19 cellular contexts compared by ENCODE assay signal in the genomic region with DNA sequence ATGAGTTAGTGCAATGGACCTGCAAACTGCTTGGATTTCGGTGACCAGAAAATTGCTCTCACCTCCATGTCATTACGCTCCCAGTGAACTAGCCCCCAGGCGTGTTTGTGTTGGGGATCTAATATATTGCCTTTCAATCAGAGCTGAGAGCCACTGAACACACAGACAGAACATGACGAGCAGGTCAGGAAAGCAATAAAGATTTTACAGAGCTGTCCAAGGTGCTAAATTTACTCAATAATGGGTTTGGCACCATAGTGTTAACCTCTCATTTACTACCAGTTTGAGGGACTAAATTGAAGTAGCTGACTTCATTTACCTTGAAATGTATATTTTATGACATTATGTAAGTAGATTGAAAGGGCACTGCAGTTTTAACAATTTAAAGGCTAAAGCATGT.
DNase-seq lines count a peak whose midpoint lies in the region; ATAC-seq and TF ChIP-seq lines count a peak whose summit lies in the region.
"Had no signal": no experiment of that assay in that cellular context is flagged by ENCODE, and none has a peak within 500 bp of the region (broad histone marks: within the 10 kb centered on the region; RNA-seq: fewer than 3 reads in every experiment).

No MANE protein-coding gene starts in this region.

- no peak overlapping the region for H3K9ac ChIP-seq in adipocyte (ENCODE audit: low read length)

- H3K9me3 ChIP-seq in adipocyte (ENCODE audit: control insufficient read depth, low read length) = no peaks in the 10 kb centered on the region
- no peaks in the 10 kb centered on the region for H3K9me3 ChIP-seq in esophagus squamous epithelium
- H3K9me3 ChIP-seq: tibial nerve had no signal

- no peak overlapping the region for H3K27ac ChIP-seq in esophagus squamous epithelium
- H3K27ac ChIP-seq: tibial nerve had no signal

- TF ChIP-seq POLR2A in esophagus squamous epithelium (IDR thresholded peaks at IDR 0.05) = no peak

- no peak overlapping the region for H3K4me3 ChIP-seq in adipocyte (ENCODE audit: low read length)
- no peak overlapping the region for H3K4me3 ChIP-seq in esophagus squamous epithelium
- H3K4me3 ChIP-seq: tibial nerve had no signal

- H3K36me3 ChIP-seq in adipocyte (ENCODE audit: control insufficient read depth, insufficient read depth, low read length, severe bottlenecking) = peaks cover 54% of the 10 kb centered on the region
- H3K36me3 ChIP-seq in esophagus squamous epithelium = peaks cover 0 to 10% (median 0%) of the 10 kb centered on the region in 3 donors

- intact Hi-C loops in esophagus squamous epithelium (cut with DNase I) = no loop called here

- H3K4me1 ChIP-seq in adipocyte (ENCODE audit: control insufficient read depth, insufficient read depth, low read length) (peaks cover 38% of the 10 kb centered on the region), esophagus squamous epithelium (no peaks in the 10 kb centered on the region)

- ATAC-seq in GM19455 (IDR thresholded peaks at IDR 0.05; ENCODE audit: unreplicated experiment) (no peak), HG03135 (IDR thresholded peaks at IDR 0.05; ENCODE audit: unreplicated experiment) (no peak)

- H3K27me3 ChIP-seq in adipocyte (replicated peaks; ENCODE audit: control insufficient read depth, insufficient read depth, low read length) = no peaks in the 10 kb centered on the region
- H3K27me3 ChIP-seq in esophagus squamous epithelium = no peaks in the 10 kb centered on the region

- 62 to 64% methylated on average over 4 of the region's 4 CpGs for WGBS in esophagus squamous epithelium, 2 donors

- peak; percentile 20 for DNase-seq in ELF-1 (ENCODE audit: low read depth, low spot score)
- DNase-seq in LHCN-M2 (ENCODE audit: low read depth) = peak; percentile 27
- peak; percentile 44 for DNase-seq in adipocyte (ENCODE audit: low read depth)
- peak; percentile 80 for DNase-seq in left kidney (ENCODE audit: low read depth, low spot score)
- DNase-seq in esophagus squamous epithelium (lab: John Stamatoyannopoulos, UW) = no peak
- DNase-seq in stimulated activated CD4-positive, alpha-beta T cell treated with anti-CD3 and anti-CD28 coated beads, Interleukin-15, amount 100 ng/mL, for 24 hours = no peak
- DNase-seq: activated CD4-positive, alpha-beta T cell treated with anti-CD3 and anti-CD28 coated beads for 4 hours; activated naive CD4-positive, alpha-beta T cell treated with anti-CD3 and anti-CD28 coated beads, Interleukin-2, amount 10 ng/mL, durations not matched to agents 7 days and 5 days; activated T-cell treated with anti-CD3 and anti-CD28 coated beads, Interleukin-2, amount 50 U/mL, for 48 hours; caudate nucleus; GF-D8; HCEC 1CT; immature natural killer cell; NCI-H524 treated with DMSO at 0.1 percent for 48 hours; occipital lobe; stimulated activated CD4-positive, alpha-beta T cell treated with anti-CD3 and anti-CD28 coated beads, Interleukin-12 subunit alpha, Interleukin-12 subunit beta, amount 100 ng/mL, for 4 hours had no signal

- TF ChIP-seq CTCF in esophagus squamous epithelium (IDR thresholded peaks at IDR 0.05) = no peak

Comparison
In these comparisons a context has a peak if more than half of its experiments do, and no peak if none do; other contexts are left out.
1. DNase-seq: peak in ELF-1 (single experiment), LHCN-M2 (single experiment), adipocyte (single experiment) and left kidney (single experiment); none in esophagus squamous epithelium (single experiment) and stimulated activated CD4-positive, alpha-beta T cell treated with anti-CD3 and anti-CD28 coated beads, Interleukin-15, amount 100 ng/mL, for 24 hours (single experiment).